ENCODE assay signal across 10 cellular contexts in genomic region chr16:1980026-1980769, GRCh38. TPM values are rescaled to one million over a fixed set of nuclear protein-coding genes. Genes with fewer than 3 reads are reported as not detected.
DNase-seq lines count a peak whose midpoint lies in the region.
"Had no signal": no experiment of that assay in that cellular context is flagged by ENCODE, and none has a peak within 500 bp of the region (broad histone marks: within the 10 kb centered on the region; RNA-seq: fewer than 3 reads in every experiment).

No MANE protein-coding gene starts in this region.

- DNase-seq in SW480 (ENCODE audit: low spot score) = peak; percentile 45
- no peak for DNase-seq in mesendoderm
- no peak for DNase-seq in NK-92 treated with Interleukin-12 subunit alpha and Interleukin-12 subunit beta, amount 100 ng/mL, for 24 hours (lab: John Stamatoyannopoulos, UW)
- DNase-seq in activated CD8-positive, alpha-beta memory T cell treated with anti-CD3 and anti-CD28 coated beads for 24 hours = no peak
- DNase-seq in EL = no peak
- DNase-seq: activated B cell treated with CpG ODN at 0.5 μM for 24 hours, dermis blood vessel endothelial cell, NCI-H1436 treated with DMSO at 0.1 percent for 48 hours had no signal

- H3K4me2 ChIP-seq in mesendoderm (ENCODE audit: low read length) = no peak overlapping the region

- no peak overlapping the region for H2BK5ac ChIP-seq in mesendoderm (ENCODE audit: low read length)

- H3K4me1 ChIP-seq in HUES48 (ENCODE audit: control insufficient read depth, insufficient read depth, low read length) (peaks cover 27% of the 10 kb centered on the region), mesendoderm (ENCODE audit: control insufficient read depth, low read depth, low read length) (peaks cover 3% of the 10 kb centered on the region)

- no peak overlapping the region for H2BK120ac ChIP-seq in mesendoderm (ENCODE audit: low read depth, low read length)

- H3K79me1 ChIP-seq in mesendoderm (ENCODE audit: low read length) = peaks cover 4% of the 10 kb centered on the region

- no peak overlapping the region for H3K27ac ChIP-seq in HUES48 (ENCODE audit: low read depth, low read length)
- no peak overlapping the region for H3K27ac ChIP-seq in mesendoderm (ENCODE audit: low read depth, low read length)
- H3K27ac ChIP-seq: thyroid gland had no signal

- no peak overlapping the region for H2BK15ac ChIP-seq in mesendoderm (replicated peaks; ENCODE audit: low read depth)

- peak overlapping the region; percentile 57 for H3K4me3 ChIP-seq in HUES48 (ENCODE audit: low read depth, low read length)
- H3K4me3 ChIP-seq in mesendoderm (ENCODE audit: low read length) = no peak overlapping the region
- H3K4me3 ChIP-seq: thyroid gland had no signal

- H3K79me2 ChIP-seq in mesendoderm (ENCODE audit: control insufficient read depth, insufficient read depth, low read length) = peaks cover 2% of the 10 kb centered on the region

- no peak overlapping the region for H3K4ac ChIP-seq in mesendoderm (ENCODE audit: low read depth, low read length)

- H3K27me3 ChIP-seq in HUES48 (ENCODE audit: control insufficient read depth, insufficient read depth, low read length) = peaks cover 41% of the 10 kb centered on the region
- H3K27me3 ChIP-seq in mesendoderm (ENCODE audit: insufficient read depth, low read length, poor library complexity) = peaks cover 9% of the 10 kb centered on the region

- no peak overlapping the region for H3K9ac ChIP-seq in HUES48 (ENCODE audit: low read depth, low read length)
- peak overlapping the region; percentile 62 for H3K9ac ChIP-seq in mesendoderm (ENCODE audit: low read length)

- H3K9me3 ChIP-seq in HUES48 (ENCODE audit: control insufficient read depth, insufficient read depth, low read length) = no peaks in the 10 kb centered on the region
- H3K9me3 ChIP-seq: thyroid gland had no signal

- WGBS in mesendoderm (ENCODE audit: extremely low coverage, insufficient coverage, low lambda C conversion rate) = no CpG with 5 or more reads among the region's 53 CpGs

- peak overlapping the region; percentile 20 for H3K23ac ChIP-seq in mesendoderm (ENCODE audit: low read length)

- no peak overlapping the region for H3K18ac ChIP-seq in mesendoderm (ENCODE audit: low read length)

- no peak overlapping the region for H2AK5ac ChIP-seq in mesendoderm (ENCODE audit: low read length)

- H4K8ac ChIP-seq in mesendoderm (ENCODE audit: low read depth, low read length) = no peak overlapping the region

- H3K36me3 ChIP-seq in HUES48 (ENCODE audit: control insufficient read depth, insufficient read depth, low read length) (peaks cover 30% of the 10 kb centered on the region), mesendoderm (ENCODE audit: control insufficient read depth, insufficient read depth, low read length) (no peaks in the 10 kb centered on the region)

- H3K56ac ChIP-seq in mesendoderm (ENCODE audit: low read length) = no peak overlapping the region

- no peak overlapping the region for H4K5ac ChIP-seq in mesendoderm (ENCODE audit: low read length)

RNA-seq across cellular contexts. Expression of gene NOXO1, which starts 1.1 kb away (rescaled TPM):
- 0.25 TPM for polyA plus RNA-seq in mesendoderm (2013, experiment 1 of 2)
- polyA plus RNA-seq in mesendoderm (2013, experiment 2 of 2) = 0.39 TPM

RNA-seq across cellular contexts. Expression of gene GFER, which starts 3.8 kb away (rescaled TPM):
- 46.4 TPM for polyA plus RNA-seq in mesendoderm (2013, experiment 1 of 2)
- 48.0 TPM for polyA plus RNA-seq in mesendoderm (2013, experiment 2 of 2)

RNA-seq across cellular contexts. Expression of gene TBL3, which starts 8.3 kb away (rescaled TPM):
- 29.8 TPM for polyA plus RNA-seq in mesendoderm (2013, experiment 1 of 2)
- polyA plus RNA-seq in mesendoderm (2013, experiment 2 of 2) = 29.2 TPM

RNA-seq across cellular contexts. Expression of gene SYNGR3, which starts 9.6 kb away (rescaled TPM):
- 8.9 TPM for polyA plus RNA-seq in mesendoderm (2013, experiment 1 of 2)
- polyA plus RNA-seq in mesendoderm (2013, experiment 2 of 2) = 9.5 TPM

RNA-seq across cellular contexts. Expression of gene RNF151, which starts 13.5 kb away (rescaled TPM):
- polyA plus RNA-seq in mesendoderm (2013, experiment 1 of 2) = not detected
- 0.06 TPM for polyA plus RNA-seq in mesendoderm (2013, experiment 2 of 2)
